ENCODE assay signal across 8 cellular contexts in genomic region chr1:4153571-4153970, GRCh38.
"Had no signal": no experiment of that assay in that cellular context is flagged by ENCODE, and none has a peak within 500 bp of the region (broad histone marks: within the 10 kb centered on the region; RNA-seq: fewer than 3 reads in every experiment).

No MANE protein-coding gene starts in this region.

- H3K27ac ChIP-seq: GM23248, HL-60 had no signal

- H3K4me3 ChIP-seq: GM23248, HAP-1, K562 had no signal

- H3K36me3 ChIP-seq: HAP-1 had no signal

- H3K27ac Mint-ChIP-seq: HFFc6 had no signal

- H3K9me3 ChIP-seq: HAP-1 had no signal

- H3K4me3 Mint-ChIP-seq: HFFc6 had no signal

- FAIRE-seq: K562 had no signal

- H3K4me1 ChIP-seq: HAP-1 had no signal

- H2AFZ ChIP-seq: GM23248 had no signal

- H3K9ac ChIP-seq: GM23248 had no signal

- DNase-seq: GM23248, GOT3, H7, HFFc6, IMR-90 had no signal
